Comparison of ENCODE assay signal across 7 cellular contexts in genomic region chr2:215680605-215681598, GRCh38.
DNase-seq lines count a peak whose midpoint lies in the region; ATAC-seq and TF ChIP-seq lines count a peak whose summit lies in the region.

No MANE protein-coding gene starts in this region.

- H3K4me1 Mint-ChIP-seq in T-helper 17 cell = peaks cover 9% of the 10 kb centered on the region

- intact Hi-C loops in left ventricle myocardium superior (cut with micrococcal nuclease) = no loop called here

- no peak overlapping the region for H3K27ac ChIP-seq in thoracic aorta

- peak; percentile 99 for DNase-seq in HT1080 (ENCODE audit: low read depth)
- no peak for DNase-seq in T-helper 17 cell
- no peak for DNase-seq in left ventricle myocardium superior
- DNase-seq in thoracic aorta (ENCODE audit: low spot score) = no peak

- H3K4me3 Mint-ChIP-seq in T-helper 17 cell = peak overlapping the region; percentile 19

- H3K27me3 ChIP-seq in thoracic aorta (replicated peaks; ENCODE audit: insufficient read depth) = no peaks in the 10 kb centered on the region

- H3K36me3 ChIP-seq in thoracic aorta = no peaks in the 10 kb centered on the region

- H3K9me3 ChIP-seq in T-helper 17 cell (ENCODE audit: control insufficient read depth, low read length, poor library complexity, severe bottlenecking) (no peaks in the 10 kb centered on the region), thoracic aorta (no peaks in the 10 kb centered on the region)

- no peak overlapping the region for H3K4me3 ChIP-seq in thoracic aorta

- H3K36me3 Mint-ChIP-seq in T-helper 17 cell (ENCODE audit: low read depth) = no peaks in the 10 kb centered on the region

- H3K27ac Mint-ChIP-seq in T-helper 17 cell = peak overlapping the region; percentile 53

- TF ChIP-seq CTCF in thoracic aorta (IDR thresholded peaks at IDR 0.05) = no peak

- ATAC-seq in GM18505 (IDR thresholded peaks at IDR 0.05; ENCODE audit: unreplicated experiment) (peak; percentile 69), T-helper 17 cell (peak; percentile 88), left ventricle myocardium superior (peak; percentile 55), thoracic aorta (ENCODE audit: insufficient number of reproducible peaks, low FRiP score, low read depth) (peak; percentile 37), HG02840 (IDR thresholded peaks at IDR 0.05; ENCODE audit: low FRiP score, unreplicated experiment) (no peak)
- no peak for ATAC-seq in activated CD4-positive, CD25-positive, alpha-beta regulatory T cell treated with anti-CD3 and anti-CD28 coated beads, Interleukin-2, amount 50 U/mL, for 24 hours

- no peaks in the 10 kb centered on the region for H3K27me3 Mint-ChIP-seq in T-helper 17 cell

- H3K4me1 ChIP-seq in thoracic aorta (ENCODE audit: control insufficient read depth in 1 of 2, low read depth in 2 of 2) = peaks cover 0 to 17% of the 10 kb centered on the region in 2 donors

- TF ChIP-seq POLR2A in GM18505 (IDR thresholded peaks at IDR 0.05; ENCODE audit: borderline replicate concordance, extremely low read depth, insufficient read depth, insufficient read length) = no peak

Comparison
In these comparisons a context has a peak if more than half of its experiments do, and no peak if none do; other contexts are left out.
1. ATAC-seq: peak in GM18505 (single experiment), T-helper 17 cell (single experiment), left ventricle myocardium superior (single experiment) and thoracic aorta (single experiment); none in activated CD4-positive, CD25-positive, alpha-beta regulatory T cell treated with anti-CD3 and anti-CD28 coated beads, Interleukin-2, amount 50 U/mL, for 24 hours (0 of 2) and HG02840 (single experiment).